ENCODE assay signal across 25 cellular contexts in the genomic region with DNA sequence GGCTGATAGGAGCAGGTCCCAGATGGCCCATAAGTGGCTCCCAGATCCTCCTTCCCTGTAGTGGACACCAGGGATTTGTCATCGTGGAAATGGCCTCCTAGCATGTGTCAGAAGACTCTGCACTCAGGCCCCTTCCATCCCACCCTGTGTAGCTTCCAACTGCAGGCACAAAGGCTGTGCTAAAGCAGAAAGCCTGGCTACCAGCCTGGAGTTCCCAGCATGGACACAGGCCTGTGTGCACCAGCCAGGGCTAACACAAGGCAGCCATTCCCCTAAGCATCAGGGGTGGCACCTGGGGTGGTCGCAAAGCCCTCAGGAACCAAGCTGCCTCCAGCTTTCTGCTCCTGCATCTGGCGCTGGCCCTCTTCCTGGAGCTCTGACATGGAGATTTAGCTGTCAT. TPM values are rescaled to one million over a fixed set of nuclear protein-coding genes. Genes with fewer than 3 reads are reported as not detected.
DNase-seq lines count a peak whose midpoint lies in the region; ATAC-seq, FAIRE-seq and TF ChIP-seq lines count a peak whose summit lies in the region.
"Had no signal": no experiment of that assay in that cellular context is flagged by ENCODE, and none has a peak within 500 bp of the region (broad histone marks: within the 10 kb centered on the region; RNA-seq: fewer than 3 reads in every experiment).

No MANE protein-coding gene starts in this region.

- H3K36me3 ChIP-seq in right atrium auricular region, result no peaks in the 10 kb centered on the region
- H3K36me3 ChIP-seq in neuronal stem cell (replicated peaks in 1 of 2; ENCODE audit: control insufficient read depth in 2 of 2, insufficient read depth in 2 of 2, low read length in 2 of 2), result no peaks in the 10 kb centered on the region
- H3K36me3 ChIP-seq: BE2C; BLaER1 treated with 17β-estradiol and CSF1 and Interleukin-3, amounts not matched to agents 10 nM and 100 nM; HAP-1 had no signal

- in situ Hi-C loops in G401 (cut with HindIII; ENCODE audit: low sequenced_read_pairs), result no loop called here

- H3K14ac ChIP-seq in neuronal stem cell (ENCODE audit: low read length), result no peak overlapping the region

- H4K8ac ChIP-seq in neuronal stem cell (ENCODE audit: low read depth, low read length), result no peak overlapping the region

- no peak overlapping the region for H2AK5ac ChIP-seq in neuronal stem cell (ENCODE audit: low read depth, low read length)

- ATAC-seq in left ventricle myocardium superior, result no peak
- ATAC-seq: A549 had no signal

- DNase-seq in activated effector memory CD4-positive, alpha-beta T cell treated with anti-CD3 and anti-CD28 coated beads, Interleukin-2, amount 50 U/mL, for 16 hours, result peak; percentile 38
- no peak for DNase-seq in activated effector memory CD4-positive, alpha-beta T cell treated with Interleukin-2 at 50 U/mL for 16 hours
- DNase-seq in right atrium auricular region (ENCODE audit: low spot score) (no peak), left ventricle myocardium superior (no peak), neuronal stem cell (ENCODE audit: low spot score) (no peak), urothelium cell line (ENCODE audit: low spot score) (no peak), G401 (ENCODE audit: low spot score) (no peak)
- DNase-seq: 8988T; ACHN; AML-193; BE2C; CD4-positive, alpha-beta T cell; CD8-positive, alpha-beta memory T cell; DMS53; DMS79 treated with DMSO at 0.1 percent for 48 hours; GOT3; HFFc6 had no signal

- peak; percentile 55 for FAIRE-seq in urothelium cell line (lab: Jason Lieb, UNC)
- FAIRE-seq: A549, D721Med, G401.6, GM12892, H54 had no signal

- H2BK120ac ChIP-seq in neuronal stem cell (ENCODE audit: low read depth, low read length), result no peak overlapping the region

- no peak overlapping the region for H2BK5ac ChIP-seq in neuronal stem cell (ENCODE audit: low read length)

- peak overlapping the region; percentile 16 for H3K23ac ChIP-seq in neuronal stem cell (ENCODE audit: low read depth, low read length, poor library complexity)

- H3K4me3 ChIP-seq in right atrium auricular region (no peak overlapping the region), neuronal stem cell (ENCODE audit: low read length in 2 of 2) (no peak overlapping the region)
- H3K4me3 ChIP-seq: A549; BLaER1 treated with 17β-estradiol and CSF1 and Interleukin-3, amounts not matched to agents 10 nM and 100 nM; HAP-1 had no signal

- H2BK15ac ChIP-seq in neuronal stem cell (ENCODE audit: low read length), result no peak overlapping the region

- no peaks in the 10 kb centered on the region for H3K27me3 ChIP-seq in right atrium auricular region
- H3K27me3 ChIP-seq in neuronal stem cell (ENCODE audit: control insufficient read depth in 3 of 3, insufficient read depth in 3 of 3, low read depth in 1 of 3, low read length in 3 of 3), result peaks cover 3 to 32% (median 29%) of the 10 kb centered on the region in 3 experiments

- peak overlapping the region; percentile 76 for H2AFZ ChIP-seq in neuronal stem cell (ENCODE audit: low read length)

- H3K9me3 ChIP-seq in right atrium auricular region (no peaks in the 10 kb centered on the region), neuronal stem cell (replicated peaks in 1 of 2; ENCODE audit: control insufficient read depth in 2 of 2, insufficient read depth in 1 of 2, low read depth in 1 of 2, low read length in 2 of 2) (no peaks in the 10 kb centered on the region)
- H3K9me3 ChIP-seq: A549; BE2C; BLaER1 treated with 17β-estradiol and CSF1 and Interleukin-3, amounts not matched to agents 10 nM and 100 nM; HAP-1 had no signal

- intact Hi-C loops in left ventricle myocardium superior (cut with micrococcal nuclease), result no loop called here

- H3K4me2 ChIP-seq in neuronal stem cell (ENCODE audit: insufficient read depth, low read length, poor library complexity, severe bottlenecking), result no peak overlapping the region
- H3K4me2 ChIP-seq: A549; BLaER1 treated with 17β-estradiol and CSF1 and Interleukin-3, amounts not matched to agents 10 nM and 100 nM had no signal

- H4K91ac ChIP-seq in neuronal stem cell (ENCODE audit: low read depth, low read length, poor library complexity), result no peak overlapping the region

- H3K27ac ChIP-seq in right atrium auricular region (peak overlapping the region; percentile 72 to 88), neuronal stem cell (replicated peaks; ENCODE audit: low read length) (no peak overlapping the region)
- H3K27ac ChIP-seq: A549; BLaER1 treated with 17β-estradiol and CSF1 and Interleukin-3, amounts not matched to agents 10 nM and 100 nM had no signal

- WGBS in neuronal stem cell (ENCODE audit: extremely low coverage in 2 of 2, insufficient read length in 2 of 2, insufficient replicate concordance in 1 of 2), 2 donors, result no CpG with 5 or more reads among the region's 3 CpGs

- H2BK12ac ChIP-seq in neuronal stem cell (ENCODE audit: low read length), result no peak overlapping the region

- peaks cover 0 to 28% of the 10 kb centered on the region in 2 donors for H3K4me1 ChIP-seq in right atrium auricular region
- H3K4me1 ChIP-seq in neuronal stem cell (ENCODE audit: control insufficient read depth in 2 of 2, insufficient read depth in 1 of 2, low read depth in 1 of 2, low read length in 2 of 2), result no peaks in the 10 kb centered on the region
- H3K4me1 ChIP-seq: A549, BE2C had no signal

- H3K4ac ChIP-seq in neuronal stem cell (ENCODE audit: low read length), result no peak overlapping the region

- H3K79me1 ChIP-seq in neuronal stem cell (ENCODE audit: low read depth, low read length), result no peaks in the 10 kb centered on the region

- H3K18ac ChIP-seq in neuronal stem cell (ENCODE audit: low read length), result no peak overlapping the region

- no peak for TF ChIP-seq CTCF in right atrium auricular region (IDR thresholded peaks at IDR 0.05)

- no peak overlapping the region for H3K9ac ChIP-seq in neuronal stem cell (ENCODE audit: low read depth, low read length, poor library complexity)
- H3K9ac ChIP-seq: BLaER1 treated with 17β-estradiol and CSF1 and Interleukin-3, amounts not matched to agents 10 nM and 100 nM had no signal

RNA-seq across cellular contexts. Expression of gene CAMK2B, which starts 4.5 kb away (rescaled TPM):
- total RNA-seq in right atrium auricular region, result 10 to 100 TPM; 79.9 to 84.7 TPM
- 98.4 TPM for total RNA-seq in left ventricle myocardium superior
- 0.79 TPM for polyA plus RNA-seq in neuronal stem cell (2013, experiment 1 of 2)
- 0.65 TPM for polyA plus RNA-seq in neuronal stem cell (2013, experiment 2 of 2)
- 0.06 and 2.2 TPM in 2 replicates for total RNA-seq in G401 (2014; rRNA removed; shearing (Covaris generic))
- total RNA-seq: CD4-positive, alpha-beta T cell had no signal
- polyA plus RNA-seq: CD14-positive monocyte; CD8-positive, alpha-beta memory T cell had no signal

Comparison
In these comparisons a context has a peak if more than half of its experiments do, and no peak if none do; other contexts are left out.
1. RNA of gene CAMK2B, which starts 4.5 kb away (total RNA-seq): 98.4 TPM in left ventricle myocardium superior (single experiment) and 79.9 to 84.7 TPM in right atrium auricular region; 0.06 to 2.2 TPM in G401; every median in the first group is over 10 times any median in the second.